Comparison of ENCODE assay signal across 9 cellular contexts in the genomic region with DNA sequence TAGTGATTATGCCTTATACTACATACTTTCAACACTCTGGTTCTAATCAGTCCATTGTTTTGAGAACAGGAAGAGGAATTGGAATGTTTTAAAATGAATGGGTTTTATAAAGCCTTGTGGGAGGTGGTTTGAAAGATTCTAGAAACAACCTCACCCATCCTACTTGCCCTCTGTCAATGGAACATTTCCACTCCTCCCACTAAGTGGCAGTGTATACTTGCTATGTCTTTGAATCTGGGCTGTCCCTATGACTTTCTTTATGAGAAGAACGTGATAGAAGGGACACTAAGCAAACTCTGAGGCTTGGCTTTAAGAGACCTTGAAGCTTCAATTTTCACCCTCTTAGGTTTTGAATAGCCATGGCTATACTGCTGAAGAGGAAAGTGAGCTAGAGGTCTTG.
DNase-seq lines count a peak whose midpoint lies in the region; ATAC-seq and TF ChIP-seq lines count a peak whose summit lies in the region.
"Had no signal": no experiment of that assay in that cellular context is flagged by ENCODE, and none has a peak within 500 bp of the region (broad histone marks: within the 10 kb centered on the region; RNA-seq: fewer than 3 reads in every experiment).

No MANE protein-coding gene starts in this region.

- intact Hi-C loops in A673 (cut with micrococcal nuclease; ENCODE audit: unreplicated experiment): no loop called here

- H3K36me3 ChIP-seq in GM23338 (ENCODE audit: insufficient read depth) (no peaks in the 10 kb centered on the region), osteoblast (ENCODE audit: insufficient read depth, low read length) (no peaks in the 10 kb centered on the region), HAP-1 (replicated peaks) (no peaks in the 10 kb centered on the region), A673 (ENCODE audit: insufficient read depth, low read length, poor library complexity, severe bottlenecking) (no peaks in the 10 kb centered on the region)
- H3K36me3 ChIP-seq: right atrium auricular region had no signal

- no peak overlapping the region for H3K27ac Mint-ChIP-seq in GM23338

- H3K4me3 ChIP-seq in GM23338 (no peak overlapping the region), choroid plexus epithelial cell (ENCODE audit: low read depth, low read length) (no peak overlapping the region), osteoblast (ENCODE audit: insufficient read depth, low read length) (no peak overlapping the region), HAP-1 (no peak overlapping the region), A673 (ENCODE audit: low read depth, low read length, poor library complexity, severe bottlenecking) (no peak overlapping the region)
- H3K4me3 ChIP-seq: right atrium auricular region had no signal

- H3K27me3 ChIP-seq in GM23338 (ENCODE audit: insufficient read depth) (no peaks in the 10 kb centered on the region), osteoblast (ENCODE audit: insufficient read depth, low read length) (no peaks in the 10 kb centered on the region), HAP-1 (ENCODE audit: low read depth) (no peaks in the 10 kb centered on the region), A673 (replicated peaks; ENCODE audit: insufficient read depth, low read depth, low read length, poor library complexity) (no peaks in the 10 kb centered on the region)
- H3K27me3 ChIP-seq: right atrium auricular region had no signal

- no peaks in the 10 kb centered on the region for H3K9me3 Mint-ChIP-seq in GM23338

- in situ Hi-C loops in HAP-1 (cut with MboI; ENCODE audit: low sequenced_read_pairs): no loop called here

- H3K27me3 Mint-ChIP-seq in GM23338 (ENCODE audit: insufficient read depth, low read depth, poor library complexity): no peaks in the 10 kb centered on the region

- H4K20me1 ChIP-seq in GM23338 (replicated peaks; ENCODE audit: insufficient read depth) (no peaks in the 10 kb centered on the region), osteoblast (ENCODE audit: insufficient read depth, low read length) (no peaks in the 10 kb centered on the region)

- H3K4me3 Mint-ChIP-seq in GM23338: no peak overlapping the region

- peak; percentile 40 to 65 for TF ChIP-seq CTCF in GM23338 (conservative IDR thresholded peaks at IDR 0.05; ENCODE audit: low read depth in 2 of 2)
- peak; percentile 42 for TF ChIP-seq CTCF in choroid plexus epithelial cell (conservative IDR thresholded peaks at IDR 0.05; ENCODE audit: low read depth, low read length)
- peak; percentile 16 for TF ChIP-seq CTCF in osteoblast (IDR thresholded peaks at IDR 0.05; ENCODE audit: extremely low read depth, low read depth, low read length)
- TF ChIP-seq CTCF in A673 (conservative IDR thresholded peaks at IDR 0.05; ENCODE audit: low read depth, low read length): no peak

- H3K9me2 ChIP-seq in GM23338 (ENCODE audit: insufficient read depth): no peaks in the 10 kb centered on the region

- no peak overlapping the region for H2AFZ ChIP-seq in GM23338
- H2AFZ ChIP-seq in osteoblast (ENCODE audit: low read length): no peak overlapping the region

- CTCF ChIA-PET in A673 (lab: Charles Lee): no interaction called here

- H3K36me3 Mint-ChIP-seq in GM23338 (ENCODE audit: low read depth): no peaks in the 10 kb centered on the region

- no peaks in the 10 kb centered on the region for H3K4me1 ChIP-seq in GM23338 (ENCODE audit: insufficient read depth)
- H3K4me1 ChIP-seq in osteoblast (ENCODE audit: insufficient read depth, low read length): no peaks in the 10 kb centered on the region
- no peaks in the 10 kb centered on the region for H3K4me1 ChIP-seq in HAP-1
- H3K4me1 ChIP-seq in A673 (ENCODE audit: insufficient read depth, low read length, poor library complexity, severe bottlenecking): no peaks in the 10 kb centered on the region
- H3K4me1 ChIP-seq: right atrium auricular region had no signal

- no peaks in the 10 kb centered on the region for H3K9me3 ChIP-seq in osteoblast (ENCODE audit: low read depth, low read length)
- H3K9me3 ChIP-seq in HAP-1: no peaks in the 10 kb centered on the region
- H3K9me3 ChIP-seq in A673 (ENCODE audit: low read depth, low read length, poor library complexity, severe bottlenecking): no peaks in the 10 kb centered on the region
- H3K9me3 ChIP-seq: right atrium auricular region had no signal

- ATAC-seq in GM23338 (peak; percentile 62), HG02571 (IDR thresholded peaks at IDR 0.05; ENCODE audit: unreplicated experiment) (no peak)

- H3K4me1 Mint-ChIP-seq in GM23338: no peaks in the 10 kb centered on the region

- no peak overlapping the region for H3K4me2 ChIP-seq in GM23338
- no peak overlapping the region for H3K4me2 ChIP-seq in osteoblast (ENCODE audit: insufficient read depth, low read length)

- no peaks in the 10 kb centered on the region for H3F3A ChIP-seq in GM23338 (replicated peaks; ENCODE audit: low read depth)

- peak; percentile 41 for DNase-seq in GM23338 (ENCODE audit: low spot score)
- DNase-seq in NCI-H345 (lab: John Stamatoyannopoulos, UW): peak; percentile 7
- DNase-seq in choroid plexus epithelial cell (ENCODE audit: low read depth): peak; percentile 48
- no peak for DNase-seq in osteoblast (ENCODE audit: insufficient read length, low spot score, missing footprints)
- DNase-seq in HAP-1 (ENCODE audit: low spot score in 2 of 2): no peak
- DNase-seq in A673 (ENCODE audit: low spot score): no peak
- no peak for DNase-seq in epidermal melanocyte (ENCODE audit: insufficient read length, low spot score)

- POLR2A ChIA-PET in A673 (lab: Charles Lee; ENCODE audit: low non-redundant PET): no interaction called here

- no TSS peak for BruUV-seq in A673 (replicated peaks; lab: Mats Ljungman, UMichigan)

- H3K79me2 ChIP-seq in GM23338 (replicated peaks; ENCODE audit: insufficient read depth) (no peaks in the 10 kb centered on the region), osteoblast (ENCODE audit: insufficient read depth, low read length) (no peaks in the 10 kb centered on the region)

- H3K27ac ChIP-seq in GM23338 (ENCODE audit: low read depth) (no peak overlapping the region), osteoblast (ENCODE audit: low read depth, low read length) (no peak overlapping the region), A673 (ENCODE audit: low read depth, low read length, poor library complexity, severe bottlenecking) (no peak overlapping the region)
- H3K27ac ChIP-seq: right atrium auricular region had no signal

TF ChIP-seq in GM23338, 12 proteins besides CTCF, POLR2A, EP300 and RAD21 (continues in another document):
- no peak for TF ChIP-seq EZH2phosphoT487 (IDR thresholded peaks at IDR 0.05; ENCODE audit: unreplicated experiment)
- TF ChIP-seq ZNF114 (CRISPR knock-in tag; IDR thresholded peaks at IDR 0.05): no peak
- no peak for TF ChIP-seq NANOG (IDR thresholded peaks at IDR 0.05; ENCODE audit: borderline replicate concordance)
- TF ChIP-seq CREB1 (CRISPR knock-in tag; IDR thresholded peaks at IDR 0.05; ENCODE audit: low read depth): no peak
- TF ChIP-seq EZH2 (IDR thresholded peaks at IDR 0.05; ENCODE audit: low read depth, unreplicated experiment): no peak
- no peak for TF ChIP-seq ZNF331 (CRISPR knock-in tag; IDR thresholded peaks at IDR 0.05; ENCODE audit: low read depth)
- no peak for TF ChIP-seq STAT1 (IDR thresholded peaks at IDR 0.05; ENCODE audit: unreplicated experiment)

Comparison
In these comparisons a context has a peak if more than half of its experiments do, and no peak if none do; other contexts are left out.
1. DNase-seq: peak in GM23338 (single experiment), NCI-H345 (single experiment) and choroid plexus epithelial cell (single experiment); none in osteoblast (single experiment), HAP-1 (0 of 2), A673 (single experiment) and epidermal melanocyte (single experiment).